ENCODE assay signal across 12 cellular contexts in the genomic region with DNA sequence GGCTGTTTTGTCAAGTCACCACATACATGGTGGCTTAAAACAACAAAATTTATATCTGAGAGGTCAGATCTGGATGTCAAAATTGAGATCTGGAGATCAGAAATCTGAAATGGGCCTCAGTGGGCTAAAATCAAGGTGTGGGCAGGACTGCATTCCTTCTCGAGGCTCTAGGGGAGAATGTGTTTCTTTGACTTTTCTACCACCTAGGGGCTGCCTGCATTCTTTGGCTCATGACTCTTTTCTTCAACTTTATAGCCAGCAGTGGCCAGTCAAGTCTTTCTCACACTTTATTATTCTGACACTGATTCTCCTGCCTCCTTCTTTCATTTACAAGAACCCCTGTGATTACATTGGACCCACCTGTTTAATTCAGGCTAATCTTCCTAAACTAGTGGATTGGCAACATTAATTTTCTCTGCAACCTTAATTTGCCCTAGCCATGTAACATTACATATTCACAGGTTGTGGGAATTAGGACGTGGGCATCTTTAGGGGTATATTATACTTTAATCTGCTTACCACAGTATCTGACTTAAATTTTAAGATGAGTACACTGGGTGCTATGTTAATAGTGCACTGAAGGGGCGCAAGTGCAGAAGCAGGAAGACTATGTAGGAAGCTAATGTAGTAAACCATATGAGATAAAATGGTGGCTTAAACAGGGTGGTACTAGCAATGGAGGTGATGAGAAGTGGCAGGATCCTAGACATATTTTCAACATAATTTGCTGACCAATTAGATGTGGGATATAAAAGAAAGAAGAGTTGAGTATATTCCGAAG.
DNase-seq lines count a peak whose midpoint lies in the region; ATAC-seq and TF ChIP-seq lines count a peak whose summit lies in the region.
"Had no signal": no experiment of that assay in that cellular context is flagged by ENCODE, and none has a peak within 500 bp of the region (broad histone marks: within the 10 kb centered on the region; RNA-seq: fewer than 3 reads in every experiment).

No MANE protein-coding gene starts in this region.

- H3K27ac ChIP-seq in Peyer's patch: no peak overlapping the region

- no peak overlapping the region for H3K27ac Mint-ChIP-seq in neural crest cell (ENCODE audit: unreplicated experiment)
- H3K27ac Mint-ChIP-seq: activated T-helper 17 cell treated with anti-CD3 and anti-CD28 coated beads, Interleukin-2, amount 50 U/mL, for 72 hours had no signal

- no peaks in the 10 kb centered on the region for H3K9me3 ChIP-seq in Peyer's patch

- H3K4me3 Mint-ChIP-seq in neural crest cell: no peak overlapping the region
- H3K4me3 Mint-ChIP-seq: activated T-helper 17 cell treated with anti-CD3 and anti-CD28 coated beads, Interleukin-2, amount 50 U/mL, for 72 hours had no signal

- H3K27me3 Mint-ChIP-seq in neural crest cell (ENCODE audit: low read depth): no peaks in the 10 kb centered on the region

- H3K9me3 Mint-ChIP-seq in neural crest cell: no peaks in the 10 kb centered on the region
- H3K9me3 Mint-ChIP-seq: activated T-helper 17 cell treated with anti-CD3 and anti-CD28 coated beads, Interleukin-2, amount 50 U/mL, for 72 hours had no signal

- H3K36me3 ChIP-seq in Peyer's patch: no peaks in the 10 kb centered on the region

- DNase-seq in RKO (ENCODE audit: low spot score) (peak; percentile 40), neural crest cell (ENCODE audit: low read depth, low spot score) (no peak), HK-2 (ENCODE audit: unreplicated experiment) (no peak), Peyer's patch (no peak)
- no peak for DNase-seq in stimulated activated naive CD8-positive, alpha-beta T cell treated with anti-CD3 and anti-CD28 coated beads, Interleukin-15, Interleukin-2, amounts not matched to agents 100 U/mL and 50 U/mL, for 24 hours
- DNase-seq: activated CD4-positive, CD25-positive, alpha-beta regulatory T cell; DMS79; NCI-H187 had no signal

- TF ChIP-seq CTCF in neural crest cell (conservative IDR thresholded peaks at IDR 0.05): peak; percentile 38
- TF ChIP-seq CTCF in Peyer's patch (IDR thresholded peaks at IDR 0.05): no peak

- H3K4me3 ChIP-seq in Peyer's patch: no peak overlapping the region

- H3K4me1 Mint-ChIP-seq in neural crest cell: no peaks in the 10 kb centered on the region
- H3K4me1 Mint-ChIP-seq: activated T-helper 17 cell treated with anti-CD3 and anti-CD28 coated beads, Interleukin-2, amount 50 U/mL, for 72 hours had no signal

- H3K36me3 Mint-ChIP-seq in neural crest cell (ENCODE audit: low read depth): no peaks in the 10 kb centered on the region

- no peak for TF ChIP-seq POLR2A in Peyer's patch (IDR thresholded peaks at IDR 0.05)

- ATAC-seq in GM18520 (IDR thresholded peaks at IDR 0.05; ENCODE audit: unreplicated experiment) (peak; percentile 60), HG02885 (IDR thresholded peaks at IDR 0.05; ENCODE audit: poor library complexity, unreplicated experiment) (peak; percentile 90), HG02763 (IDR thresholded peaks at IDR 0.05; ENCODE audit: unreplicated experiment) (no peak)
- no peak for ATAC-seq in stimulated activated naive CD8-positive, alpha-beta T cell treated with anti-CD3 and anti-CD28 coated beads, Interleukin-15, Interleukin-2, amounts not matched to agents 100 U/mL and 50 U/mL, for 24 hours
- ATAC-seq: activated T-helper 17 cell treated with anti-CD3 and anti-CD28 coated beads, Interleukin-2, amount 50 U/mL, for 72 hours had no signal

- H3K27me3 ChIP-seq in Peyer's patch: no peaks in the 10 kb centered on the region

- no peaks in the 10 kb centered on the region for H3K4me1 ChIP-seq in Peyer's patch

Comparison
In these comparisons a context has a peak if more than half of its experiments do, and no peak if none do; other contexts are left out.
1. ATAC-seq: peak in GM18520 (single experiment) and HG02885 (single experiment); none in stimulated activated naive CD8-positive, alpha-beta T cell treated with anti-CD3 and anti-CD28 coated beads, Interleukin-15, Interleukin-2, amounts not matched to agents 100 U/mL and 50 U/mL, for 24 hours (single experiment) and HG02763 (single experiment).